Comparison of ENCODE assay signal across 12 cellular contexts in genomic region chr3:23797490-23797889, GRCh38. TPM values are rescaled to one million over a fixed set of nuclear protein-coding genes. Genes with fewer than 3 reads are reported as not detected.
DNase-seq lines count a peak whose midpoint lies in the region; ATAC-seq and TF ChIP-seq lines count a peak whose summit lies in the region.
"Had no signal": no experiment of that assay in that cellular context is flagged by ENCODE, and none has a peak within 500 bp of the region (broad histone marks: within the 10 kb centered on the region; RNA-seq: fewer than 3 reads in every experiment).

No MANE protein-coding gene starts in this region.

- H3K9me3 Mint-ChIP-seq in CD8-positive, alpha-beta memory T cell, result no peaks in the 10 kb centered on the region

- TF ChIP-seq POLR2A in ovary (IDR thresholded peaks at IDR 0.05), result no peak

- H4K20me1 ChIP-seq in BLaER1 treated with 17β-estradiol and CSF1 and Interleukin-3, amounts not matched to agents 10 nM and 100 nM, result no peaks in the 10 kb centered on the region

- no peaks in the 10 kb centered on the region for H3K27me3 ChIP-seq in BLaER1 treated with 17β-estradiol and CSF1 and Interleukin-3, amounts not matched to agents 10 nM and 100 nM
- no peaks in the 10 kb centered on the region for H3K27me3 ChIP-seq in CD8-positive, alpha-beta memory T cell (ENCODE audit: insufficient read depth, low read length, poor library complexity, severe bottlenecking)
- no peaks in the 10 kb centered on the region for H3K27me3 ChIP-seq in ovary

- H3K27ac Mint-ChIP-seq in CD8-positive, alpha-beta memory T cell, result no peak overlapping the region

- POLR2A ChIA-PET in CD8-positive, alpha-beta memory T cell (lab: Charles Lee), result no interaction called here

- no peak overlapping the region; a peak in 1 of 22 replicates for H3K27ac ChIP-seq in BLaER1 treated with 17β-estradiol and CSF1 and Interleukin-3, amounts not matched to agents 10 nM and 100 nM
- H3K27ac ChIP-seq in CD8-positive, alpha-beta memory T cell (ENCODE audit: low read depth, low read length), result no peak overlapping the region
- no peak overlapping the region for H3K27ac ChIP-seq in ovary

- no peaks in the 10 kb centered on the region for H3K9me3 ChIP-seq in BLaER1 treated with 17β-estradiol and CSF1 and Interleukin-3, amounts not matched to agents 10 nM and 100 nM (replicated peaks in 1 of 11)
- H3K9me3 ChIP-seq in CD8-positive, alpha-beta memory T cell (ENCODE audit: low read length), result no peaks in the 10 kb centered on the region
- H3K9me3 ChIP-seq in ovary, result no peaks in the 10 kb centered on the region

- no peak overlapping the region for H3K4me3 ChIP-seq in BLaER1 treated with 17β-estradiol and CSF1 and Interleukin-3, amounts not matched to agents 10 nM and 100 nM
- H3K4me3 ChIP-seq in CD8-positive, alpha-beta memory T cell (ENCODE audit: low read length), result no peak overlapping the region
- no peak overlapping the region for H3K4me3 ChIP-seq in ovary

- no peaks in the 10 kb centered on the region for H3K4me1 Mint-ChIP-seq in CD8-positive, alpha-beta memory T cell

- H3K27me3 Mint-ChIP-seq in CD8-positive, alpha-beta memory T cell, result peaks cover 2 to 9% of the 10 kb centered on the region in 2 donors

- intact Hi-C loops in ovary (cut with DNase I), result loop anchor here in 1 of 4 donors (10.0 kb wide), 1 partner anchor 613 kb away; no protein-coding TSS in a partner anchor

- no peak for DNase-seq in CD8-positive, alpha-beta memory T cell
- DNase-seq in T1000 (lab: John Stamatoyannopoulos, UW) (no peak), ovary (no peak), NK-92 (lab: John Stamatoyannopoulos, UW; ENCODE audit: unreplicated experiment) (no peak)
- DNase-seq: effector memory CD4-positive, alpha-beta T cell; hypothalamus; NCI-H1105; substantia nigra had no signal

- no peaks in the 10 kb centered on the region for H3K36me3 Mint-ChIP-seq in CD8-positive, alpha-beta memory T cell

- no peak overlapping the region for H3K9ac ChIP-seq in BLaER1 treated with 17β-estradiol and CSF1 and Interleukin-3, amounts not matched to agents 10 nM and 100 nM

- ATAC-seq in GM18907 (IDR thresholded peaks at IDR 0.05; ENCODE audit: unreplicated experiment) (peak; percentile 87), HG02610 (IDR thresholded peaks at IDR 0.05; ENCODE audit: unreplicated experiment) (peak; percentile 91), HG03469 (IDR thresholded peaks at IDR 0.05; ENCODE audit: unreplicated experiment) (peak; percentile 89)

- H3K4me1 ChIP-seq in BLaER1 treated with 17β-estradiol and CSF1 and Interleukin-3, amounts not matched to agents 10 nM and 100 nM, result peaks cover 0 to 23% (median 16%) of the 10 kb centered on the region in 10 experiments; a peak in 18 of 20 replicates
- no peaks in the 10 kb centered on the region for H3K4me1 ChIP-seq in CD8-positive, alpha-beta memory T cell (ENCODE audit: insufficient read depth, low read length)
- no peaks in the 10 kb centered on the region for H3K4me1 ChIP-seq in ovary (ENCODE audit: insufficient read depth)

- CTCF ChIA-PET in CD8-positive, alpha-beta memory T cell (lab: Charles Lee), result no interaction called here

- no peaks in the 10 kb centered on the region for H3K36me3 ChIP-seq in BLaER1 treated with 17β-estradiol and CSF1 and Interleukin-3, amounts not matched to agents 10 nM and 100 nM
- H3K36me3 ChIP-seq in CD8-positive, alpha-beta memory T cell (ENCODE audit: insufficient read depth, low read length), result no peaks in the 10 kb centered on the region
- no peaks in the 10 kb centered on the region for H3K36me3 ChIP-seq in ovary

- 83 to 87% (median 84%) methylated on average over 4 of the region's 4 CpGs for WGBS in ovary, 3 donors

- no peak for TF ChIP-seq EP300 in ovary (IDR thresholded peaks at IDR 0.05)

- H3K4me3 Mint-ChIP-seq in CD8-positive, alpha-beta memory T cell, result no peak overlapping the region

- no peak for TF ChIP-seq CTCF in ovary (IDR thresholded peaks at IDR 0.05)

- H3K4me2 ChIP-seq in BLaER1 treated with 17β-estradiol and CSF1 and Interleukin-3, amounts not matched to agents 10 nM and 100 nM, result peak overlapping the region; percentile 8 to 77 (median 57); a peak in 19 of 22 replicates

RNA-seq across cellular contexts. Expression of gene UBE2E1, which starts 8.3 kb away (rescaled TPM):
- 10 to 100 TPM; 50.1 to 50.7 TPM for total RNA-seq in CD8-positive, alpha-beta memory T cell
- 8.1 TPM for polyA plus RNA-seq in CD8-positive, alpha-beta memory T cell
- total RNA-seq in ovary, result 10 to 100 TPM; 65.2 to 78.4 (median 76.7) TPM
- 100 to 1,000 TPM in 1 of 2 donors, 10 to 100 TPM in 1; 65.9 to 133 TPM for polyA plus RNA-seq in ovary
